ENCODE assay signal across 16 cellular contexts in genomic region chrX:22922961-22923360, GRCh38.
DNase-seq lines count a peak whose midpoint lies in the region; TF ChIP-seq lines count a peak whose summit lies in the region.
"Had no signal": no experiment of that assay in that cellular context is flagged by ENCODE, and none has a peak within 500 bp of the region (broad histone marks: within the 10 kb centered on the region; RNA-seq: fewer than 3 reads in every experiment).

No MANE protein-coding gene starts in this region.

- in situ Hi-C loops in astrocyte of the cerebellum (cut with HindIII; ENCODE audit: low sequenced_read_pairs), result no loop called here

- H3K27ac Mint-ChIP-seq in progenitor cell of endocrine pancreas (no peak overlapping the region), osteocyte (ENCODE audit: unreplicated experiment) (no peak overlapping the region)
- H3K27ac Mint-ChIP-seq: memory B cell; stimulated activated effector memory CD8-positive, alpha-beta T cell treated with anti-CD3 and anti-CD28 coated beads, Interleukin-12 subunit alpha, Interleukin-12 subunit beta, amount 100 ng/mL, for 72 hours had no signal

- DNase-seq in AG04450 (ENCODE audit: low read depth, low spot score) (peak; percentile 38), HS-27A (ENCODE audit: low read depth) (peak; percentile 1), astrocyte of the cerebellum (ENCODE audit: low read depth) (peak; percentile 50), glomerular visceral epithelial cell (ENCODE audit: extremely low spot score) (peak; percentile 1), progenitor cell of endocrine pancreas (ENCODE audit: low spot score, unreplicated experiment) (no peak), medulla oblongata (ENCODE audit: extremely low spot score) (no peak), osteocyte (ENCODE audit: extremely low spot score, unreplicated experiment) (no peak), NCI-H526 treated with DMSO at 0.1 percent for 48 hours (lab: John Stamatoyannopoulos, UW) (no peak)
- DNase-seq: activated effector memory CD4-positive, alpha-beta T cell treated with Interleukin-2 at 50 U/mL for 16 hours; effector memory CD4-positive, alpha-beta T cell; NCI-H1417 treated with DMSO at 0.1 percent for 48 hours; NCI-H510A; trophoblast cell; WERI-Rb-1 had no signal

- no peaks in the 10 kb centered on the region for H3K9me3 ChIP-seq in AG04450 (ENCODE audit: control insufficient read depth, insufficient read depth, low read length)

- H3K4me3 ChIP-seq in AG04450 (ENCODE audit: low read depth, low read length) (no peak overlapping the region), astrocyte of the cerebellum (ENCODE audit: low read depth, low read length) (no peak overlapping the region)

- H3K9me3 Mint-ChIP-seq in progenitor cell of endocrine pancreas (ENCODE audit: low read depth), result no peaks in the 10 kb centered on the region
- peaks cover 3% of the 10 kb centered on the region for H3K9me3 Mint-ChIP-seq in osteocyte (ENCODE audit: unreplicated experiment)
- H3K9me3 Mint-ChIP-seq: memory B cell; stimulated activated effector memory CD8-positive, alpha-beta T cell treated with anti-CD3 and anti-CD28 coated beads, Interleukin-12 subunit alpha, Interleukin-12 subunit beta, amount 100 ng/mL, for 72 hours had no signal

- H3K4me3 Mint-ChIP-seq in progenitor cell of endocrine pancreas (ENCODE audit: low read depth) (no peak overlapping the region), osteocyte (ENCODE audit: unreplicated experiment) (no peak overlapping the region)
- H3K4me3 Mint-ChIP-seq: memory B cell; stimulated activated effector memory CD8-positive, alpha-beta T cell treated with anti-CD3 and anti-CD28 coated beads, Interleukin-12 subunit alpha, Interleukin-12 subunit beta, amount 100 ng/mL, for 72 hours had no signal

- H3K4me1 Mint-ChIP-seq in progenitor cell of endocrine pancreas (ENCODE audit: low read depth), result no peaks in the 10 kb centered on the region
- no peaks in the 10 kb centered on the region for H3K4me1 Mint-ChIP-seq in osteocyte (ENCODE audit: unreplicated experiment)
- H3K4me1 Mint-ChIP-seq: memory B cell; stimulated activated effector memory CD8-positive, alpha-beta T cell treated with anti-CD3 and anti-CD28 coated beads, Interleukin-12 subunit alpha, Interleukin-12 subunit beta, amount 100 ng/mL, for 72 hours had no signal

- H3K27ac ChIP-seq in AG04450 (ENCODE audit: low read depth, low read length), result no peak overlapping the region
- H3K27ac ChIP-seq: WERI-Rb-1 had no signal

- no peak for TF ChIP-seq CTCF in AG04450 (IDR thresholded peaks at IDR 0.05; ENCODE audit: low read depth, low read length)
- TF ChIP-seq CTCF in astrocyte of the cerebellum (IDR thresholded peaks at IDR 0.05; ENCODE audit: low read depth, low read length, missing control alignments), result no peak
- no peak for TF ChIP-seq CTCF in progenitor cell of endocrine pancreas (IDR thresholded peaks at IDR 0.05; ENCODE audit: unreplicated experiment)
- TF ChIP-seq CTCF in osteocyte (IDR thresholded peaks at IDR 0.05), result no peak

- POLR2A ChIA-PET in AG04450 (lab: Yijun Ruan, JAX), result no interaction called here

- H3K36me3 Mint-ChIP-seq in progenitor cell of endocrine pancreas (ENCODE audit: insufficient read depth) (no peaks in the 10 kb centered on the region), osteocyte (ENCODE audit: unreplicated experiment) (no peaks in the 10 kb centered on the region)
- H3K36me3 Mint-ChIP-seq: memory B cell; stimulated activated effector memory CD8-positive, alpha-beta T cell treated with anti-CD3 and anti-CD28 coated beads, Interleukin-12 subunit alpha, Interleukin-12 subunit beta, amount 100 ng/mL, for 72 hours had no signal

- CTCF ChIA-PET in AG04450 (lab: Charles Lee), result no interaction called here

- H3K27me3 Mint-ChIP-seq in progenitor cell of endocrine pancreas, result no peaks in the 10 kb centered on the region
- peaks cover 8% of the 10 kb centered on the region for H3K27me3 Mint-ChIP-seq in osteocyte (ENCODE audit: unreplicated experiment)
- H3K27me3 Mint-ChIP-seq: memory B cell had no signal

- H3K27me3 ChIP-seq in AG04450 (ENCODE audit: control insufficient read depth, insufficient read depth, low read length), result no peaks in the 10 kb centered on the region

Comparison
In these comparisons a context has a peak if more than half of its experiments do, and no peak if none do; other contexts are left out.
1. DNase-seq: peak in AG04450 (single experiment), HS-27A (single experiment), astrocyte of the cerebellum (single experiment) and glomerular visceral epithelial cell (single experiment); none in progenitor cell of endocrine pancreas (single experiment), medulla oblongata (single experiment), osteocyte (single experiment) and NCI-H526 treated with DMSO at 0.1 percent for 48 hours (single experiment).